ENCODE assay signal across 18 cellular contexts in genomic region chr17:64554028-64554637, GRCh38. TPM values are rescaled to one million over a fixed set of nuclear protein-coding genes. Genes with fewer than 3 reads are reported as not detected.
DNase-seq lines count a peak whose midpoint lies in the region; ATAC-seq and TF ChIP-seq lines count a peak whose summit lies in the region.
"Had no signal": no experiment of that assay in that cellular context is flagged by ENCODE, and none has a peak within 500 bp of the region (broad histone marks: within the 10 kb centered on the region; RNA-seq: fewer than 3 reads in every experiment).

No MANE protein-coding gene starts in this region.

- H3K9me3 Mint-ChIP-seq in MCF 10A (ENCODE audit: unreplicated experiment) (no peaks in the 10 kb centered on the region), immature natural killer cell (no peaks in the 10 kb centered on the region)
- H3K9me3 Mint-ChIP-seq: CD14-positive monocyte had no signal

- dilution Hi-C loops in mammary epithelial cell (cut with HindIII; ENCODE audit: low sequenced_read_pairs), result no loop called here

- intact Hi-C loops in MCF 10A (cut with micrococcal nuclease) (no loop called here), mammary epithelial cell (cut with micrococcal nuclease) (loop anchor here (2.0 kb wide), 1 partner anchor 15 kb away; no protein-coding TSS in a partner anchor), upper lobe of right lung (cut with DNase I) (no loop called here), heart left ventricle (cut with DNase I) (loop anchor here in 1 of 10 donors (10.0 kb wide), 1 partner anchor 91 kb away; no protein-coding TSS in a partner anchor)

- H3K9me3 ChIP-seq in mammary epithelial cell (replicated peaks; ENCODE audit: insufficient read depth, low read length), result no peaks in the 10 kb centered on the region
- no peaks in the 10 kb centered on the region for H3K9me3 ChIP-seq in upper lobe of right lung
- no peaks in the 10 kb centered on the region for H3K9me3 ChIP-seq in heart left ventricle
- H3K9me3 ChIP-seq: Caco-2, HAP-1, MG63 had no signal

- H2AFZ ChIP-seq in mammary epithelial cell (ENCODE audit: low read depth, low read length), result no peak overlapping the region

- H3K27me3 Mint-ChIP-seq in MCF 10A (ENCODE audit: insufficient read depth, unreplicated experiment) (no peaks in the 10 kb centered on the region), immature natural killer cell (ENCODE audit: low read depth in 3 of 3) (peaks cover 0 to 3% (median 0%) of the 10 kb centered on the region in 3 donors)

- peaks cover 18% of the 10 kb centered on the region for H3K79me2 ChIP-seq in mammary epithelial cell (ENCODE audit: insufficient read depth, low read length)

- H4K20me1 ChIP-seq in mammary epithelial cell (ENCODE audit: insufficient read depth, low read length), result no peaks in the 10 kb centered on the region

- no peak overlapping the region for H3K4me2 ChIP-seq in mammary epithelial cell (ENCODE audit: insufficient read depth, low read depth, low read length)

- H3K4me1 Mint-ChIP-seq in MCF 10A (ENCODE audit: insufficient read depth, unreplicated experiment), result no peaks in the 10 kb centered on the region
- H3K4me1 Mint-ChIP-seq in immature natural killer cell, result peaks cover 2 to 14% of the 10 kb centered on the region in 2 donors
- H3K4me1 Mint-ChIP-seq: CD14-positive monocyte had no signal

- POLR2A ChIA-PET in MCF 10A (lab: Yijun Ruan, JAX), result interaction anchor here (0.6 to 1.3 kb wide), 2 partner anchors 12 to 29 kb away, joined by 4 read pairs; no protein-coding TSS in a partner anchor

- peak; percentile 39 for ATAC-seq in upper lobe of right lung
- ATAC-seq in heart left ventricle, result no peak

- H3K36me3 ChIP-seq in mammary epithelial cell (ENCODE audit: insufficient read depth, low read length), result peaks cover 71% of the 10 kb centered on the region
- H3K36me3 ChIP-seq in upper lobe of right lung, result peaks cover 96% of the 10 kb centered on the region
- H3K36me3 ChIP-seq in heart left ventricle, result peaks cover 0 to 100% (median 85%) of the 10 kb centered on the region in 9 donors

- peaks cover 80% of the 10 kb centered on the region for H3K36me3 Mint-ChIP-seq in MCF 10A (ENCODE audit: insufficient read depth, unreplicated experiment)
- H3K36me3 Mint-ChIP-seq in immature natural killer cell, result peaks cover 5 to 33% (median 8%) of the 10 kb centered on the region in 3 donors

- TF ChIP-seq CTCF in MCF 10A (IDR thresholded peaks at IDR 0.05; ENCODE audit: unreplicated experiment) (no peak), mammary epithelial cell (conservative IDR thresholded peaks at IDR 0.05 in 1 of 2, IDR thresholded peaks at IDR 0.05 in 1 of 2; ENCODE audit: extremely low read depth in 1 of 2, insufficient read depth in 1 of 2, low read depth in 1 of 2, low read length in 2 of 2) (no peak), upper lobe of right lung (IDR thresholded peaks at IDR 0.05) (no peak), GM13976 (IDR thresholded peaks at IDR 0.05; ENCODE audit: borderline replicate concordance, control extremely low read depth, extremely low read depth, insufficient read depth, missing control alignments) (no peak), heart left ventricle (IDR thresholded peaks at IDR 0.05) (no peak)

- BruUV-seq in MCF 10A (replicated peaks; lab: Mats Ljungman, UMichigan), result no TSS peak
- no TSS peak for BruUV-seq in mammary epithelial cell (replicated peaks; lab: Mats Ljungman, UMichigan)

- CTCF ChIA-PET in MCF 10A (lab: Yijun Ruan, JAX), result interaction anchor here (0.6 to 1.0 kb wide), 4 partner anchors 19 to 69 kb away, joined by 3 to 5 read pairs (median 3); no protein-coding TSS in a partner anchor
- CTCF ChIA-PET in mammary epithelial cell (lab: Charles Lee; ENCODE audit: low non-redundant PET), result no interaction called here

- in situ Hi-C loops in mammary epithelial cell (cut with MboI; ENCODE audit: low sequenced_read_pairs in 2 of 2), result no loop called here
- in situ Hi-C loops in GM13976 (cut with MboI; ENCODE audit: low sequenced_read_pairs, unreplicated experiment), result no loop called here

- no peak overlapping the region for H3K4me3 Mint-ChIP-seq in MCF 10A (ENCODE audit: unreplicated experiment)
- H3K4me3 Mint-ChIP-seq in immature natural killer cell, result no peak overlapping the region
- H3K4me3 Mint-ChIP-seq: CD14-positive monocyte had no signal

- H3K27me3 ChIP-seq in mammary epithelial cell (ENCODE audit: insufficient read depth, low read length), result no peaks in the 10 kb centered on the region
- H3K27me3 ChIP-seq in upper lobe of right lung, result no peaks in the 10 kb centered on the region
- H3K27me3 ChIP-seq in heart left ventricle, result no peaks in the 10 kb centered on the region
- H3K27me3 ChIP-seq: MG63 had no signal

- H3K4me1 ChIP-seq in mammary epithelial cell (ENCODE audit: insufficient read depth, low read length) (no peaks in the 10 kb centered on the region), upper lobe of right lung (no peaks in the 10 kb centered on the region), heart left ventricle (no peaks in the 10 kb centered on the region)
- H3K4me1 ChIP-seq: Caco-2 had no signal

- H3K27ac ChIP-seq in mammary epithelial cell (ENCODE audit: insufficient read depth, low read depth, low read length) (no peak overlapping the region), upper lobe of right lung (no peak overlapping the region), heart left ventricle (no peak overlapping the region)

- no peak for DNase-seq in MCF 10A (ENCODE audit: unreplicated experiment)
- no peak for DNase-seq in mammary epithelial cell
- DNase-seq in SW480 (ENCODE audit: low spot score), result peak; percentile 13
- no peak for DNase-seq in immature natural killer cell
- DNase-seq in upper lobe of right lung, result no peak
- DNase-seq in GM13976 (ENCODE audit: low spot score), result no peak
- no peak for DNase-seq in heart left ventricle
- no peak for DNase-seq in putamen (ENCODE audit: low spot score)
- DNase-seq: Caco-2, KG1, MG63, NCI-H1105 treated with DMSO at 0.1 percent for 48 hours, NCI-H187 treated with DMSO at 0.1 percent for 48 hours, NCI-H2171 treated with DMSO at 0.1 percent for 48 hours, NCI-H774, SHP77 had no signal

- H3K4me3 ChIP-seq in mammary epithelial cell (replicated peaks in 1 of 3; ENCODE audit: insufficient read depth in 1 of 3, low read depth in 2 of 3, low read length in 3 of 3), result no peak overlapping the region
- no peak overlapping the region for H3K4me3 ChIP-seq in upper lobe of right lung
- H3K4me3 ChIP-seq in heart left ventricle, result no peak overlapping the region
- H3K4me3 ChIP-seq: HAP-1, MG63 had no signal

- H3K9ac ChIP-seq in mammary epithelial cell (ENCODE audit: insufficient read depth, low read length), result no peak overlapping the region

- H3K27ac Mint-ChIP-seq in MCF 10A (ENCODE audit: low read depth, unreplicated experiment), result peak overlapping the region; percentile 39
- H3K27ac Mint-ChIP-seq in immature natural killer cell, result peak overlapping the region in 4 of 6 donors; percentile 19 to 66 (median 37)

- TF ChIP-seq POLR2A in heart left ventricle (IDR thresholded peaks at IDR 0.05), result no peak

RNA-seq across cellular contexts. Expression of gene CEP95, which starts 47.4 kb away (rescaled TPM):
- total RNA-seq in MCF 10A (2022), result 57.2 and 61.6 TPM in 2 replicates
- total RNA-seq in mammary epithelial cell, result 10 to 100 TPM; 18.7 to 36.5 TPM
- polyA plus RNA-seq in mammary epithelial cell, result 14.6 TPM
- 19.4 TPM for polyA minus RNA-seq in mammary epithelial cell
- polyA plus RNA-seq in immature natural killer cell, result 10 to 100 TPM in 1 of 3 donors, 1 to 10 TPM in 2; 7.1 to 12.7 (median 7.5) TPM
- 40.3 TPM for total RNA-seq in upper lobe of right lung
- 10 to 100 TPM in 7 of 9 donors, 1 to 10 TPM in 2; 9.4 to 25.1 (median 13.1) TPM for total RNA-seq in heart left ventricle
- polyA plus RNA-seq in heart left ventricle, result 10 to 100 TPM; 10.6 to 15.4 TPM

RNA-seq across cellular contexts. Expression of gene DDX5, which starts 48.0 kb away (rescaled TPM):
- total RNA-seq in MCF 10A (2022), result 832 and 905 TPM in 2 replicates
- total RNA-seq in mammary epithelial cell, result 100 to 1,000 TPM; 365 to 726 TPM
- 459 TPM for polyA plus RNA-seq in mammary epithelial cell
- 589 TPM for polyA minus RNA-seq in mammary epithelial cell
- polyA plus RNA-seq in immature natural killer cell, result 1,000 to 10,000 TPM in 2 of 3 donors, 100 to 1,000 TPM in 1; 902 to 1,477 (median 1,071) TPM
- total RNA-seq in upper lobe of right lung, result 881 TPM
- 100 to 1,000 TPM; 183 to 521 (median 332) TPM for total RNA-seq in heart left ventricle
- 100 to 1,000 TPM; 254 to 382 TPM for polyA plus RNA-seq in heart left ventricle

RNA-seq across cellular contexts. Expression of gene POLG2, which starts 57.3 kb away (rescaled TPM):
- total RNA-seq in MCF 10A (2022), result 27.5 and 29.4 TPM in 2 replicates
- 10 to 100 TPM in 1 of 2 donors, 1 to 10 TPM in 1; 3.8 to 17.7 TPM for total RNA-seq in mammary epithelial cell
- polyA plus RNA-seq in mammary epithelial cell, result 5.1 TPM
- polyA minus RNA-seq in mammary epithelial cell, result 3.4 TPM
- polyA plus RNA-seq in immature natural killer cell, result 10 to 100 TPM in 1 of 3 donors, 1 to 10 TPM in 2; 3.4 to 10.7 (median 4.3) TPM
- total RNA-seq in upper lobe of right lung, result 12.6 TPM
- total RNA-seq in heart left ventricle, result 1 to 10 TPM; 1.4 to 8.7 (median 5.7) TPM
- 1 to 10 TPM; 5.4 to 5.9 TPM for polyA plus RNA-seq in heart left ventricle
